In the genomic region with DNA sequence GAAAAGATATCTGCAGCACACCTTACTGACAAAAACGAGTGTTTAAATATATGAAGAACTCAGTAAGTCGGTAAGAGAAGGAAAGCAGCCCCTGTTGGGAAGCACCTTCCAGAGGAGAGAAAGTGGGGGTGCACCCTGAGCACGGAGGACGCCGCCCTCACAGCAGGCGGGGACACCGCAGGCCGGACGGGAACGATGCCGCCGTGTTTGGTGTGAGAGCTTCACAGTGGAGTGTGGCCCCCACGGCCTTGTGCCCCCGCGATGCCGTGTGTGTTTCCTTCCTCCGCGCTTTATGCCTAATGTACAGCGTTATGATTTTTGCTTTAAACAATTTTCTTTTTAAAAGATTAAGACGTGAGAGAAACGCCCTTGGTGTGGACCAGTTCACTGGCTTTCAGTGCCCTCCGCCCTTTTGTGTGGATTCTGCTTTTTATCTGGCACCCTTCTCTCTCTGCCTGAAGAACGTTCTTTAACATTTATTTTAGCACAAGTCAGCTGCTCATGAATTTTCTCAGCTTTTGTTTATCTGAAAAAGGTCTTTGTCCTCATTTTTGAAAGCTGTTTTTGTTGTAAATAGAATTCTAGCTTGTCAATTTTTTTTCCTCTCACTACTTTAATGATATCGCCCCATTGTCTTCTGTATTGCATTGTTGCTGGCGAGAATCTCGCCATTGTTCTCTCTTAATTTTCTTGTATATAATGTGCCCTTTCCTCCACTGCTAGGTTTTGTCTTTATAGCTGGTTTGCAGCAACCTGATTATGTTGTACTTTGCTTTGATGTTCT, we compare ENCODE assay signal across 22 cellular contexts.
DNase-seq lines count a peak whose midpoint lies in the region; ATAC-seq and TF ChIP-seq lines count a peak whose summit lies in the region.
"Had no signal": no experiment of that assay in that cellular context is flagged by ENCODE, and none has a peak within 500 bp of the region (broad histone marks: within the 10 kb centered on the region; RNA-seq: fewer than 3 reads in every experiment).

No MANE protein-coding gene starts in this region.

- H3K9me2 ChIP-seq in GM23338 (ENCODE audit: insufficient read depth), result no peaks in the 10 kb centered on the region

- ATAC-seq in GM23338 (peak; percentile 22; the same call in 2 of the 3 replicates), HG02798 (IDR thresholded peaks at IDR 0.05; ENCODE audit: poor library complexity, unreplicated experiment) (no peak)
- ATAC-seq: A549; activated naive CD4-positive, alpha-beta T cell treated with anti-CD3 and anti-CD28 coated beads, Interleukin-2, amount 50 U/mL, for 72 hours; activated T-cell treated with anti-CD3 and anti-CD28 coated beads, Interleukin-2, amount 50 U/mL, for 4 hours; foreskin keratinocyte had no signal

- H3K27ac Mint-ChIP-seq in GM23338, result no peak overlapping the region
- peak overlapping the region in 4 of 5 experiments; percentile 8 to 94 (median 60) for H3K27ac Mint-ChIP-seq in brain
- H3K27ac Mint-ChIP-seq: activated naive CD4-positive, alpha-beta T cell treated with anti-CD3 and anti-CD28 coated beads, Interleukin-2, amount 50 U/mL, for 72 hours; stimulated activated naive CD8-positive, alpha-beta T cell treated with anti-CD3 and anti-CD28 coated beads, Interleukin-15, Interleukin-2, amounts not matched to agents 100 ng/mL and 50 ng/mL, for 24 hours; type B pancreatic cell had no signal

- TF ChIP-seq CTCF in GM23338 (conservative IDR thresholded peaks at IDR 0.05; ENCODE audit: low read depth in 2 of 2) (no peak), brain (conservative IDR thresholded peaks at IDR 0.05) (no peak), vagina (IDR thresholded peaks at IDR 0.05) (no peak)

- no peak overlapping the region for H3K4me3 ChIP-seq in GM23338
- H3K4me3 ChIP-seq in vagina, result no peak overlapping the region
- H3K4me3 ChIP-seq: A549, smooth muscle cell had no signal

- DNase-seq in GM23338 (ENCODE audit: low spot score) (no peak), putamen (ENCODE audit: low spot score) (peak; percentile 92), vagina (ENCODE audit: extremely low spot score in 2 of 2) (no peak), GOT3 (lab: John Stamatoyannopoulos, UW) (no peak), activated T-cell treated with anti-CD3 and anti-CD28 coated beads for 4 hours (no peak)
- DNase-seq: activated T-cell treated with anti-CD3 and anti-CD28 coated beads, Interleukin-2, amount 50 U/mL, for 4 hours; Caco-2; erythroblast; foreskin keratinocyte; kidney glomerular epithelial cell; NCI-H226; NCI-H774; stimulated activated CD4-positive, alpha-beta T cell treated with anti-CD3 and anti-CD28 coated beads, Interleukin-4, amount 100 ng/mL, for 24 hours had no signal

- H3K4me1 ChIP-seq in GM23338 (ENCODE audit: insufficient read depth), result no peaks in the 10 kb centered on the region
- peaks cover 12% of the 10 kb centered on the region for H3K4me1 ChIP-seq in vagina
- H3K4me1 ChIP-seq: A549, Caco-2 had no signal

- no peak overlapping the region for H2AFZ ChIP-seq in GM23338

- no peaks in the 10 kb centered on the region; the same call in 1 of the 2 replicates for H3K36me3 ChIP-seq in GM23338 (ENCODE audit: insufficient read depth)
- H3K36me3 ChIP-seq in vagina, result peaks cover 0 to 16% of the 10 kb centered on the region in 2 donors

- peaks cover 3% of the 10 kb centered on the region; the same call in 2 of the 3 replicates for H3K4me1 Mint-ChIP-seq in GM23338
- H3K4me1 Mint-ChIP-seq in brain, result peaks cover 25% of the 10 kb centered on the region

- no peak overlapping the region for H3K4me2 ChIP-seq in GM23338
- H3K4me2 ChIP-seq: A549, smooth muscle cell had no signal

- H4K20me1 ChIP-seq in GM23338 (replicated peaks; ENCODE audit: insufficient read depth), result no peaks in the 10 kb centered on the region

- no peaks in the 10 kb centered on the region for H3K9me3 Mint-ChIP-seq in GM23338
- H3K9me3 Mint-ChIP-seq in brain, result no peaks in the 10 kb centered on the region
- H3K9me3 Mint-ChIP-seq: activated naive CD4-positive, alpha-beta T cell treated with anti-CD3 and anti-CD28 coated beads, Interleukin-2, amount 50 U/mL, for 72 hours; activated T-cell treated with anti-CD3 and anti-CD28 coated beads, Interleukin-2, amount 50 U/mL, for 4 hours; neural crest cell; stimulated activated naive CD8-positive, alpha-beta T cell treated with anti-CD3 and anti-CD28 coated beads, Interleukin-15, Interleukin-2, amounts not matched to agents 100 ng/mL and 50 ng/mL, for 24 hours; type B pancreatic cell had no signal

- no peaks in the 10 kb centered on the region for H3K36me3 Mint-ChIP-seq in GM23338 (ENCODE audit: low read depth)
- peaks cover 4% of the 10 kb centered on the region for H3K36me3 Mint-ChIP-seq in brain
- H3K36me3 Mint-ChIP-seq: activated naive CD4-positive, alpha-beta T cell treated with anti-CD3 and anti-CD28 coated beads, Interleukin-2, amount 50 U/mL, for 72 hours; type B pancreatic cell had no signal

- no peaks in the 10 kb centered on the region for H3K79me2 ChIP-seq in GM23338 (replicated peaks; ENCODE audit: insufficient read depth)

- H3K27me3 Mint-ChIP-seq in GM23338 (ENCODE audit: insufficient read depth, low read depth, poor library complexity), result peaks cover 3% of the 10 kb centered on the region
- H3K27me3 Mint-ChIP-seq in brain, result no peaks in the 10 kb centered on the region
- H3K27me3 Mint-ChIP-seq: stimulated activated naive CD8-positive, alpha-beta T cell treated with anti-CD3 and anti-CD28 coated beads, Interleukin-15, Interleukin-2, amounts not matched to agents 100 ng/mL and 50 ng/mL, for 24 hours; type B pancreatic cell had no signal

- intact Hi-C loops in vagina (cut with DNase I), result no loop called here

- no peaks in the 10 kb centered on the region for H3F3A ChIP-seq in GM23338 (replicated peaks; ENCODE audit: low read depth)

- no peaks in the 10 kb centered on the region for H3K27me3 ChIP-seq in GM23338 (ENCODE audit: insufficient read depth)
- no peaks in the 10 kb centered on the region for H3K27me3 ChIP-seq in layer of hippocampus (ENCODE audit: control insufficient read depth, insufficient read depth, low read length)
- H3K27me3 ChIP-seq in vagina, result no peaks in the 10 kb centered on the region
- H3K27me3 ChIP-seq: foreskin keratinocyte had no signal

- H3K4me3 Mint-ChIP-seq in GM23338 (no peak overlapping the region), brain (peak overlapping the region in 2 of 5 experiments; percentile 0 to 32)
- H3K4me3 Mint-ChIP-seq: activated T-cell treated with anti-CD3 and anti-CD28 coated beads, Interleukin-2, amount 50 U/mL, for 4 hours; neural crest cell; stimulated activated naive CD8-positive, alpha-beta T cell treated with anti-CD3 and anti-CD28 coated beads, Interleukin-15, Interleukin-2, amounts not matched to agents 100 ng/mL and 50 ng/mL, for 24 hours; type B pancreatic cell had no signal

- H3K27ac ChIP-seq in GM23338 (ENCODE audit: low read depth) (no peak overlapping the region), layer of hippocampus (ENCODE audit: low read depth, low read length) (peak overlapping the region; percentile 96), vagina (no peak overlapping the region)
- H3K27ac ChIP-seq: A549, foreskin keratinocyte had no signal

- no peak for TF ChIP-seq POLR2A in vagina (IDR thresholded peaks at IDR 0.05)

- H3K9me3 ChIP-seq in vagina, result no peaks in the 10 kb centered on the region
- H3K9me3 ChIP-seq: A549, Caco-2 had no signal

TF ChIP-seq in GM23338, 12 proteins besides CTCF, POLR2A, EP300 and RAD21 (continues in another document):
- TF ChIP-seq EZH2 (IDR thresholded peaks at IDR 0.05; ENCODE audit: low read depth, unreplicated experiment), result no peak
- no peak for TF ChIP-seq REST (IDR thresholded peaks at IDR 0.05; ENCODE audit: unreplicated experiment)
- no peak for TF ChIP-seq ETS1 (IDR thresholded peaks at IDR 0.05)
